In the genomic region with DNA sequence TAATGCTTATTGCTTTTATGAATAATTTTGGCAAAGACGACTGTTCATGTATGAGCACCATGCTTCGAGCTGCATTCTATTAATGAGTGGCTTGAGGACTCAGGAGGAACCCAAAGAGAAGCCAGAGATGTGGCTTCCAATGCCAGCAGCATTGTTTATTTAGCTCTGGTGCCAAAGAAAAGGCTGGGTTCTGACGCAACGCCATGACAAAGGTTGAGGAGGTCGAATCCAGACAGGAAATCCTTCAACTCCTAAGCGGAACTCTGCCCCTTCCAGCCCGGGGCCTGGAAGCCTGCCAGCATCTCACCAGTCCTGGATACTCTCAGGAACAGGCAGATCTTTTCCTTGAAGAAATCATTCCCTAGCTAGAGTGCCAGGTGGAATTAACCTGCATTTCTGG, we compare ENCODE assay signal across 10 cellular contexts.
DNase-seq lines count a peak whose midpoint lies in the region; ATAC-seq, FAIRE-seq and TF ChIP-seq lines count a peak whose summit lies in the region.
"Had no signal": no experiment of that assay in that cellular context is flagged by ENCODE, and none has a peak within 500 bp of the region (broad histone marks: within the 10 kb centered on the region; RNA-seq: fewer than 3 reads in every experiment).

No MANE protein-coding gene starts in this region.

- no peak overlapping the region for H3K4me3 Mint-ChIP-seq in T-helper 2 cell treated with Interferon-gamma antibody and Interleukin-4, amounts not matched to agents 5 μg/mL and 100 μg/mL, for 36 hours

- H3K27ac Mint-ChIP-seq in T-helper 2 cell treated with Interferon-gamma antibody and Interleukin-4, amounts not matched to agents 5 μg/mL and 100 μg/mL, for 36 hours: no peak overlapping the region

- H3K4me1 Mint-ChIP-seq in T-helper 2 cell treated with Interferon-gamma antibody and Interleukin-4, amounts not matched to agents 5 μg/mL and 100 μg/mL, for 36 hours (ENCODE audit: low read depth): no peaks in the 10 kb centered on the region

- TF ChIP-seq CTCF in fibroblast of mammary gland (conservative IDR thresholded peaks at IDR 0.05; ENCODE audit: control insufficient read depth, insufficient read depth, low read depth, low read length) (no peak), pancreas (IDR thresholded peaks at IDR 0.05) (no peak)

- H3K27me3 ChIP-seq in pancreas: no peaks in the 10 kb centered on the region

- H3K27me3 Mint-ChIP-seq in T-helper 2 cell treated with Interferon-gamma antibody and Interleukin-4, amounts not matched to agents 5 μg/mL and 100 μg/mL, for 36 hours (ENCODE audit: low read depth): no peaks in the 10 kb centered on the region

- H3K36me3 Mint-ChIP-seq in T-helper 2 cell treated with Interferon-gamma antibody and Interleukin-4, amounts not matched to agents 5 μg/mL and 100 μg/mL, for 36 hours (ENCODE audit: low read depth): no peaks in the 10 kb centered on the region

- peak overlapping the region; percentile 49 to 62 (median 54) for H3K27ac ChIP-seq in pancreas

- 10 to 16% methylated on average over 7 of the region's 7 CpGs for WGBS in pancreas, 2 donors

- ATAC-seq in pancreas: peak; percentile 75 to 84 (median 81)
- no peak for ATAC-seq in HG02623 (IDR thresholded peaks at IDR 0.05; ENCODE audit: unreplicated experiment)
- no peak for ATAC-seq in HG03521 (IDR thresholded peaks at IDR 0.05; ENCODE audit: unreplicated experiment)

- H3K4me3 ChIP-seq in fibroblast of mammary gland (ENCODE audit: control insufficient read depth, low read depth, low read length) (no peak overlapping the region), pancreas (no peak overlapping the region)

- no peaks in the 10 kb centered on the region for H3K9me3 ChIP-seq in pancreas

- FAIRE-seq in RCC 7860 (lab: Jason Lieb, UNC) (peak; percentile 67), pancreas (lab: Jason Lieb, UNC) (no peak)
- FAIRE-seq: GM19239 had no signal

- peak; percentile 84 for DNase-seq in Daoy (ENCODE audit: low read depth)
- peak; percentile 86 for DNase-seq in RCC 7860 (ENCODE audit: low spot score)
- peak; percentile 77 for DNase-seq in fibroblast of mammary gland (ENCODE audit: low read depth)
- peak; percentile 90 to 98 (median 97) for DNase-seq in pancreas
- no peak for DNase-seq in GM19240 (ENCODE audit: insufficient read length, low spot score)
- no peak for DNase-seq in T-helper 2 cell treated with Interferon-gamma antibody and Interleukin-4, amounts not matched to agents 5 μg/mL and 100 μg/mL, for 36 hours (ENCODE audit: low spot score)
- DNase-seq: activated CD8-positive, alpha-beta memory T cell treated with anti-CD3 and anti-CD28 coated beads, Interleukin-2, amount 50 U/mL, for 4 hours had no signal

- H3K36me3 ChIP-seq in pancreas: no peaks in the 10 kb centered on the region

- H3K4me1 ChIP-seq in pancreas: peaks cover 27 to 66% (median 58%) of the 10 kb centered on the region in 3 donors

- H3K9me3 Mint-ChIP-seq in T-helper 2 cell treated with Interferon-gamma antibody and Interleukin-4, amounts not matched to agents 5 μg/mL and 100 μg/mL, for 36 hours: no peaks in the 10 kb centered on the region

- intact Hi-C loops in pancreas (cut with DNase I): loop anchor here in 1 of 3 donors (10.0 kb wide), 1 partner anchor 120 kb away; no protein-coding TSS in a partner anchor

Comparison
In these comparisons a context has a peak if more than half of its experiments do, and no peak if none do; other contexts are left out.
1. DNase-seq: peak in Daoy (single experiment), RCC 7860 (single experiment), fibroblast of mammary gland (single experiment) and pancreas (6 of 6); none in GM19240 (single experiment) and T-helper 2 cell treated with Interferon-gamma antibody and Interleukin-4, amounts not matched to agents 5 μg/mL and 100 μg/mL, for 36 hours (single experiment).
2. ATAC-seq: peak in pancreas (4 of 4); none in HG02623 (single experiment) and HG03521 (single experiment).